25 cellular contexts compared by ENCODE assay signal in the genomic region with DNA sequence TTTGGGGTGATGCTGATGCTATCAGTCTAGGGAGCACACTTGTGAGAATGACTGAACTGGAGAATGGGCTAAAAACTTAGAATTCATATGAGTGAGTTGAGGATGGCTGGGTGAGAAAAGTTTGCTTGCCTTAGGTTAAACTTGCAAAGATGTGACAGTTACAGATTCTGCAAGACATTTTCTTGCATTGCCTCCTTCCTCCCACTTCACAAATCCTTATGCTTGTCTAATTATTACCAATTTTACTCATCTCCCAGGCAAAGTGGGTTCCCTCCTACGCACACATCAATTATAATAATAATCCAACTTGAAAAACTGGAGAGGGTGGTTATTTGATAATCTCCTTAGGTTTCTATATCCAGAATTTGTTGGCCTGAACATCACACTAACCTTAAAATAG.
"Had no signal": no experiment of that assay in that cellular context is flagged by ENCODE, and none has a peak within 500 bp of the region (broad histone marks: within the 10 kb centered on the region; RNA-seq: fewer than 3 reads in every experiment).

No MANE protein-coding gene starts in this region.

- H3K36me3 ChIP-seq: adrenal gland had no signal

- ATAC-seq: activated CD8-positive, alpha-beta T cell treated with anti-CD3 and anti-CD28 coated beads for 36 hours; activated naive CD8-positive, alpha-beta T cell treated with anti-CD3 and anti-CD28 coated beads, Interleukin-2, amount 50 U/mL, for 24 hours; body of pancreas; esophagus mucosa had no signal

- H3K27me3 Mint-ChIP-seq: activated CD4-positive, alpha-beta T cell treated with anti-CD3 and anti-CD28 coated beads, Interleukin-2, amount 10 ng/mL, durations not matched to agents 7 days and 5 days; activated CD8-positive, alpha-beta T cell treated with anti-CD3 and anti-CD28 coated beads for 36 hours; activated naive CD4-positive, alpha-beta T cell treated with anti-CD3 and anti-CD28 coated beads, Interleukin-2, amount 50 U/mL, for 24 hours; activated naive CD8-positive, alpha-beta T cell treated with anti-CD3 and anti-CD28 coated beads for 36 hours; activated naive CD8-positive, alpha-beta T cell treated with anti-CD3 and anti-CD28 coated beads, Interleukin-2, amount 50 U/mL, for 24 hours had no signal

- H3K27ac ChIP-seq: adrenal gland, body of pancreas had no signal

- DNase-seq: activated CD4-positive, alpha-beta T cell treated with anti-CD3 and anti-CD28 coated beads for 1 hour; activated CD4-positive, alpha-beta T cell treated with anti-CD3 and anti-CD28 coated beads for 4 hours; activated CD4-positive, alpha-beta T cell treated with anti-CD3 and anti-CD28 coated beads, Interleukin-2, amount 10 ng/mL, durations not matched to agents 7 days and 5 days; activated CD4-positive, alpha-beta T cell treated with anti-CD3 and anti-CD28 coated beads, Interleukin-2, amount 50 U/mL, for 4 hours; activated CD8-positive, alpha-beta memory T cell treated with anti-CD3 and anti-CD28 coated beads for 24 hours; activated CD8-positive, alpha-beta T cell treated with anti-CD3 and anti-CD28 coated beads for 36 hours; activated effector memory CD4-positive, alpha-beta T cell treated with anti-CD3 and anti-CD28 coated beads, Interleukin-2, amount 50 U/mL, for 16 hours; activated naive CD4-positive, alpha-beta T cell treated with anti-CD3 and anti-CD28 coated beads for 36 hours; activated naive CD8-positive, alpha-beta T cell treated with anti-CD3 and anti-CD28 coated beads for 36 hours; activated naive CD8-positive, alpha-beta T cell treated with anti-CD3 and anti-CD28 coated beads, Interleukin-2, amount 50 U/mL, for 24 hours; activated T-cell treated with anti-CD3 and anti-CD28 coated beads, Interleukin-2, amount 50 U/mL, for 48 hours; adrenal gland; amygdala; aorta; body of pancreas; cortex of kidney; dermis blood vessel endothelial cell; effector CD4-positive, alpha-beta T cell; foreskin fibroblast; T-helper 1 cell; T-helper 2 cell had no signal

- H3K27me3 ChIP-seq: adrenal gland, body of pancreas had no signal

- H3K9me3 ChIP-seq: adrenal gland, body of pancreas had no signal

- H3K27ac Mint-ChIP-seq: activated CD4-positive, alpha-beta T cell treated with anti-CD3 and anti-CD28 coated beads, Interleukin-2, amount 10 ng/mL, durations not matched to agents 7 days and 5 days; activated CD8-positive, alpha-beta T cell treated with anti-CD3 and anti-CD28 coated beads for 36 hours; activated naive CD4-positive, alpha-beta T cell treated with anti-CD3 and anti-CD28 coated beads for 36 hours; activated naive CD4-positive, alpha-beta T cell treated with anti-CD3 and anti-CD28 coated beads, Interleukin-2, amount 50 U/mL, for 24 hours; activated naive CD8-positive, alpha-beta T cell treated with anti-CD3 and anti-CD28 coated beads for 36 hours; activated T-helper 1 cell treated with anti-CD3 and anti-CD28 coated beads, Interleukin-12 subunit alpha, Interleukin-12 subunit beta, Interleukin-2, Interleukin-4 antibody, amounts not matched to agents 30 ng/mL and 10 ng/mL and 1 ng/mL, durations not matched to agents 14 hours and 24 hours and 36 hours; activated T-helper 2 cell treated with anti-CD3 and anti-CD28 coated beads, Interferon-gamma antibody, Interleukin-2, Interleukin-4, amounts not matched to agents 10 μg/mL and 5 μg/mL and 100 μg/mL, durations not matched to agents 14 hours and 24 hours and 36 hours had no signal

- H3K4me3 Mint-ChIP-seq: activated CD4-positive, alpha-beta T cell treated with anti-CD3 and anti-CD28 coated beads, Interleukin-2, amount 10 ng/mL, durations not matched to agents 7 days and 5 days; activated CD8-positive, alpha-beta T cell treated with anti-CD3 and anti-CD28 coated beads for 36 hours; activated naive CD4-positive, alpha-beta T cell treated with anti-CD3 and anti-CD28 coated beads for 36 hours; activated naive CD4-positive, alpha-beta T cell treated with anti-CD3 and anti-CD28 coated beads, Interleukin-2, amount 50 U/mL, for 24 hours; activated naive CD8-positive, alpha-beta T cell treated with anti-CD3 and anti-CD28 coated beads for 36 hours; activated naive CD8-positive, alpha-beta T cell treated with anti-CD3 and anti-CD28 coated beads, Interleukin-2, amount 50 U/mL, for 24 hours; activated T-helper 1 cell treated with anti-CD3 and anti-CD28 coated beads, Interleukin-12 subunit alpha, Interleukin-12 subunit beta, Interleukin-2, Interleukin-4 antibody, amounts not matched to agents 30 ng/mL and 10 ng/mL and 1 ng/mL, durations not matched to agents 14 hours and 24 hours and 36 hours had no signal

- H3K9me3 Mint-ChIP-seq: activated CD8-positive, alpha-beta T cell treated with anti-CD3 and anti-CD28 coated beads for 36 hours; activated naive CD4-positive, alpha-beta T cell treated with anti-CD3 and anti-CD28 coated beads for 36 hours; activated naive CD4-positive, alpha-beta T cell treated with anti-CD3 and anti-CD28 coated beads, Interleukin-2, amount 50 U/mL, for 24 hours; activated naive CD8-positive, alpha-beta T cell treated with anti-CD3 and anti-CD28 coated beads for 36 hours; activated naive CD8-positive, alpha-beta T cell treated with anti-CD3 and anti-CD28 coated beads, Interleukin-2, amount 50 U/mL, for 24 hours; activated T-helper 1 cell treated with anti-CD3 and anti-CD28 coated beads, Interleukin-12 subunit alpha, Interleukin-12 subunit beta, Interleukin-2, Interleukin-4 antibody, amounts not matched to agents 30 ng/mL and 10 ng/mL and 1 ng/mL, durations not matched to agents 14 hours and 24 hours and 36 hours; activated T-helper 2 cell treated with anti-CD3 and anti-CD28 coated beads, Interferon-gamma antibody, Interleukin-2, Interleukin-4, amounts not matched to agents 10 μg/mL and 5 μg/mL and 100 μg/mL, durations not matched to agents 14 hours and 24 hours and 36 hours had no signal

- H3K4me3 ChIP-seq: adrenal gland, body of pancreas had no signal
